1 cellular context compared by ENCODE assay signal in the genomic region with DNA sequence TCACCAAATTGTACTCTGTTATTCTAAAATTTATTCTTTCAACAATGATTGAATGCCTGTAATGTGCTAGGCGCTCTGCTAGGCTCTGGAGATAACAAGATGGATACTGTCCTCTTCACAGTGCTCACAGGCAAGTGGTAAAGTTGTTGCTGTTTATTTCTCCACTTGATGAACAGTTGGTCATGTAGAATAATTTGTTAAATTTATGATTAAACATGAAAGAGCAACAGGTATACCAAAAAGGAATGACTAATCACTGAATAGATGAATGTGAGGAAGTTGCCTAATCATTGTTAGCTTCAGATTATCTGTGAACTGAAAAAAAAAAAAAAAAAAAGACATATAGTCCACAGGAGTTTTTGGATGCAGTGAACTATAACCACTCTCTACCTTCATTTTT.
A peak's percentile ranks its signal among the peaks of the same experiment; 100 is the strongest.
TF ChIP-seq lines count a peak whose summit lies in the region.

No MANE protein-coding gene starts in this region.

TF ChIP-seq in K562, 482 proteins besides CTCF, POLR2A, EP300 and RAD21 (continued from another document):
- TF ChIP-seq, protein P1, sequence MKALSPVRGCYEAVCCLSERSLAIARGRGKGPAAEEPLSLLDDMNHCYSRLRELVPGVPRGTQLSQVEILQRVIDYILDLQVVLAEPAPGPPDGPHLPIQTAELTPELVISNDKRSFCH (CRISPR knock-in tag; IDR thresholded peaks at IDR 0.05): no peak
- TF ChIP-seq, protein P1 (tag; IDR thresholded peaks at IDR 0.05): no peak
- TF ChIP-seq CEBPG (CRISPR knock-in tag; IDR thresholded peaks at IDR 0.05) (no peak), CEBPG (tag; conservative IDR thresholded peaks at IDR 0.05 in 1 of 2, IDR thresholded peaks at IDR 0.05 in 1 of 2) (0 out of 4 replicates have a peak, but pooled peaks of 1 of the 2 experiments have one; percentile 35), ZSCAN32 (CRISPR knock-in tag; IDR thresholded peaks at IDR 0.05) (no peak), NFRKB (IDR thresholded peaks at IDR 0.05; ENCODE audit: low read depth) (no peak)
